9 cellular contexts compared by ENCODE assay signal in genomic region chr12:2959194-2959507, GRCh38. TPM values are rescaled to one million over a fixed set of nuclear protein-coding genes. Genes with fewer than 3 reads are reported as not detected.
DNase-seq lines count a peak whose midpoint lies in the region; ATAC-seq and TF ChIP-seq lines count a peak whose summit lies in the region.
"Had no signal": no experiment of that assay in that cellular context is flagged by ENCODE, and none has a peak within 500 bp of the region (broad histone marks: within the 10 kb centered on the region; RNA-seq: fewer than 3 reads in every experiment).

TEAD4 (plus strand) TSS chr12:2959397.

- TF ChIP-seq CTCF in heart left ventricle (IDR thresholded peaks at IDR 0.05) (no peak), psoas muscle (IDR thresholded peaks at IDR 0.05) (no peak)

- H3K27ac ChIP-seq in heart left ventricle (peak within 1 kb of the TSS; percentile 79 to 94 (median 85)), psoas muscle (peak within 1 kb of the TSS; percentile 85)
- H3K27ac ChIP-seq: neutrophil had no signal

- H3K4me3 ChIP-seq in heart left ventricle (peak within 1 kb of the TSS; percentile 39 to 86 (median 66)), psoas muscle (peak within 1 kb of the TSS; percentile 76)

- CTCF ChIA-PET in activated CD4-positive, alpha-beta T cell treated with anti-CD3 and anti-CD28 coated beads for 36 hours (lab: Charles Lee), result no interaction called here

- no peaks in the 10 kb centered on the region for H3K9me3 Mint-ChIP-seq in activated CD4-positive, alpha-beta T cell treated with anti-CD3 and anti-CD28 coated beads for 36 hours (ENCODE audit: low read depth)
- no peaks in the 10 kb centered on the region for H3K9me3 Mint-ChIP-seq in activated naive CD8-positive, alpha-beta T cell treated with anti-CD3 and anti-CD28 coated beads for 36 hours

- no peak for TF ChIP-seq POLR2A in heart left ventricle (IDR thresholded peaks at IDR 0.05)

- intact Hi-C loops in activated CD4-positive, alpha-beta T cell treated with anti-CD3 and anti-CD28 coated beads for 36 hours (cut with DNase I, micrococcal nuclease), result loop anchor here in 1 of 2 experiments (2.0 kb wide), 1 partner anchor 68 kb away; the partner anchor contains the start of gene TULP3
- intact Hi-C loops in heart left ventricle (cut with DNase I) (loop anchor here in 1 of 10 donors (5.0 kb wide), 1 partner anchor 72 kb away; no protein-coding TSS in a partner anchor), psoas muscle (cut with DNase I) (loop anchor here in 1 of 2 donors (2.0 kb wide), 1 partner anchor 74 kb away; no protein-coding TSS in a partner anchor)

- WGBS in heart left ventricle, 4 donors, result 0 to 1% (median 1%) methylated on average over 2 to 50 of the region's 50 CpGs; no CpG with 5 or more reads in 1 of the 4 donors
- 0 to 2% methylated on average over 16 to 37 of the region's 50 CpGs; no CpG with 5 or more reads in 1 of the 3 donors for WGBS in psoas muscle, 3 donors

- H3K4me1 ChIP-seq in heart left ventricle (peaks cover 0 to 49% (median 18%) of the 10 kb centered on the region in 12 donors), psoas muscle (peaks cover 17% of the 10 kb centered on the region)

- POLR2A ChIA-PET in activated CD4-positive, alpha-beta T cell treated with anti-CD3 and anti-CD28 coated beads for 36 hours (lab: Charles Lee), result no interaction called here

- H3K27me3 Mint-ChIP-seq in activated CD4-positive, alpha-beta T cell treated with anti-CD3 and anti-CD28 coated beads for 36 hours, result peaks cover 51% of the 10 kb centered on the region
- peaks cover 71% of the 10 kb centered on the region for H3K27me3 Mint-ChIP-seq in activated naive CD8-positive, alpha-beta T cell treated with anti-CD3 and anti-CD28 coated beads for 36 hours

- no peaks in the 10 kb centered on the region for H3K36me3 Mint-ChIP-seq in activated CD4-positive, alpha-beta T cell treated with anti-CD3 and anti-CD28 coated beads for 36 hours (ENCODE audit: low read depth)
- H3K36me3 Mint-ChIP-seq in activated naive CD8-positive, alpha-beta T cell treated with anti-CD3 and anti-CD28 coated beads for 36 hours, result no peaks in the 10 kb centered on the region

- peak within 1 kb of the TSS; percentile 61 for H3K4me3 Mint-ChIP-seq in activated CD4-positive, alpha-beta T cell treated with anti-CD3 and anti-CD28 coated beads for 36 hours
- peak within 1 kb of the TSS; percentile 76 for H3K4me3 Mint-ChIP-seq in activated naive CD8-positive, alpha-beta T cell treated with anti-CD3 and anti-CD28 coated beads for 36 hours

- H3K9me3 ChIP-seq in heart left ventricle (no peaks in the 10 kb centered on the region), psoas muscle (no peaks in the 10 kb centered on the region)
- H3K9me3 ChIP-seq: neutrophil had no signal

- H3K27ac Mint-ChIP-seq in activated CD4-positive, alpha-beta T cell treated with anti-CD3 and anti-CD28 coated beads for 36 hours, result peak within 1 kb of the TSS; percentile 49
- peak within 1 kb of the TSS; percentile 56 for H3K27ac Mint-ChIP-seq in activated naive CD8-positive, alpha-beta T cell treated with anti-CD3 and anti-CD28 coated beads for 36 hours

- H3K27me3 ChIP-seq in heart left ventricle (peaks cover 0 to 25% (median 0%) of the 10 kb centered on the region in 9 donors), psoas muscle (ENCODE audit: insufficient read depth in 3 of 3, low read length in 2 of 3) (no peaks in the 10 kb centered on the region)

- ATAC-seq in activated CD4-positive, alpha-beta T cell treated with anti-CD3 and anti-CD28 coated beads for 36 hours, result peak; percentile 30
- ATAC-seq in heart left ventricle (peak in 3 of 4 donors; percentile 28 to 61 (median 55)), psoas muscle (peak; percentile 29 to 48 (median 32)), GM18511 (IDR thresholded peaks at IDR 0.05; ENCODE audit: unreplicated experiment) (no peak), GM19328 (IDR thresholded peaks at IDR 0.05; ENCODE audit: unreplicated experiment) (no peak)

- DNase-seq in activated CD4-positive, alpha-beta T cell treated with anti-CD3 and anti-CD28 coated beads for 36 hours, result peak; percentile 58
- no peak for DNase-seq in activated CD4-positive, alpha-beta T cell treated with anti-CD3 and anti-CD28 coated beads, Interleukin-2, amount 50 U/mL, for 4 hours
- DNase-seq in NCI-H2029 treated with DMSO at 0.1 percent for 48 hours (lab: John Stamatoyannopoulos, UW), result peak; percentile 18
- peak; percentile 22 for DNase-seq in activated naive CD8-positive, alpha-beta T cell treated with anti-CD3 and anti-CD28 coated beads for 36 hours
- peak; percentile 58 to 81 (median 73) for DNase-seq in heart left ventricle
- DNase-seq in psoas muscle, result peak; percentile 73 to 80

- H3K36me3 ChIP-seq in heart left ventricle (no peaks in the 10 kb centered on the region), psoas muscle (ENCODE audit: insufficient read depth in 1 of 2, low read depth in 1 of 2) (peaks cover 0 to 6% of the 10 kb centered on the region in 2 donors)
- H3K36me3 ChIP-seq: neutrophil had no signal

- H3K4me1 Mint-ChIP-seq in activated CD4-positive, alpha-beta T cell treated with anti-CD3 and anti-CD28 coated beads for 36 hours, result peaks cover 18% of the 10 kb centered on the region
- H3K4me1 Mint-ChIP-seq in activated naive CD8-positive, alpha-beta T cell treated with anti-CD3 and anti-CD28 coated beads for 36 hours, result peaks cover 10% of the 10 kb centered on the region

RNA-seq across cellular contexts. Expression of gene TEAD4, which starts in this region (rescaled TPM):
- total RNA-seq in activated CD4-positive, alpha-beta T cell treated with anti-CD3 and anti-CD28 coated beads for 36 hours, result 1 to 10 TPM; 7.2 to 9.0 TPM
- 1 to 10 TPM; 3.4 to 3.7 TPM for total RNA-seq in activated naive CD8-positive, alpha-beta T cell treated with anti-CD3 and anti-CD28 coated beads for 36 hours
- total RNA-seq in heart left ventricle, result 10 to 100 TPM in 7 of 9 donors, 1 to 10 TPM in 2; 5.7 to 49.8 (median 16.1) TPM
- polyA plus RNA-seq in heart left ventricle, result 10 to 100 TPM in 1 of 2 donors, 1 to 10 TPM in 1; 7.3 to 59.2 TPM
- 100 to 1,000 TPM in 3 of 4 donors, 10 to 100 TPM in 1; 96.2 to 236 (median 171) TPM for total RNA-seq in psoas muscle
- 10 to 100 TPM; 71.2 to 88.7 (median 81.4) TPM for polyA plus RNA-seq in psoas muscle

Comparison
In these comparisons a context has a peak if more than half of its experiments do, and no peak if none do; other contexts are left out.
1. DNase-seq: peak in activated CD4-positive, alpha-beta T cell treated with anti-CD3 and anti-CD28 coated beads for 36 hours (single experiment), NCI-H2029 treated with DMSO at 0.1 percent for 48 hours (single experiment), activated naive CD8-positive, alpha-beta T cell treated with anti-CD3 and anti-CD28 coated beads for 36 hours (single experiment), heart left ventricle (5 of 5) and psoas muscle (2 of 2); none in activated CD4-positive, alpha-beta T cell treated with anti-CD3 and anti-CD28 coated beads, Interleukin-2, amount 50 U/mL, for 4 hours (0 of 2).
2. ATAC-seq: peak in activated CD4-positive, alpha-beta T cell treated with anti-CD3 and anti-CD28 coated beads for 36 hours (single experiment), heart left ventricle (3 of 4) and psoas muscle (4 of 4); none in GM18511 (single experiment) and GM19328 (single experiment).